In the genomic region with DNA sequence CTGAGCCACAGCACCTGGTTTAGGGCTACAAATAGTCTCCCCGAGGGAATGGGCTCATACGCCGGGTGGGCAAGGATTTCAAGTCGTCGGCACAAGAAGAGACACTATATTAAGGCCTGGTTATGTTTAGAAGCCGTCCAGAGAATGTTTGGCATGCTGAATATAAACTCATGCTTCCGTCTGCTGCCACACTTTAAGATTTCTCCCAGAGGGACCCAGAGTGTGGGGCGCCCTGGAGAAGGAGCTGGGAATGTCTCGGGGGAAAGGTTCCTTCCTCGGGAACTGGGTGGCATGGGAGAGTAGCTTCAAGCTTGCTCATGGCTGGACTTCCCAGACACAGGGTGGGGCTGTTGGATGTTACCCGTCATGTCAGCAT, we compare ENCODE assay signal across 29 cellular contexts.
A peak's percentile ranks its signal among the peaks of the same experiment; 100 is the strongest.
DNase-seq lines count a peak whose midpoint lies in the region; ATAC-seq and TF ChIP-seq lines count a peak whose summit lies in the region.
"Had no signal": no experiment of that assay in that cellular context is flagged by ENCODE, and none has a peak within 500 bp of the region (broad histone marks: within the 10 kb centered on the region; RNA-seq: fewer than 3 reads in every experiment).

No MANE protein-coding gene starts in this region.

- H3K4me1 Mint-ChIP-seq in activated T-helper 1 cell treated with anti-CD3 and anti-CD28 coated beads, Interleukin-12 subunit alpha, Interleukin-12 subunit beta, Interleukin-2, Interleukin-4 antibody, amounts not matched to agents 30 ng/mL and 10 ng/mL and 1 ng/mL, durations not matched to agents 14 hours and 24 hours and 36 hours (ENCODE audit: low read depth), result peaks cover 1% of the 10 kb centered on the region
- H3K4me1 Mint-ChIP-seq: activated CD4-positive, alpha-beta T cell treated with anti-CD3 and anti-CD28 coated beads, Interleukin-2, amount 10 ng/mL, durations not matched to agents 24 days and 14 days; stimulated activated effector memory CD8-positive, alpha-beta T cell treated with anti-CD3 and anti-CD28 coated beads, Interleukin-12 subunit alpha, Interleukin-12 subunit beta, amount 100 ng/mL, for 72 hours had no signal

- WGBS in heart right ventricle, 2 donors, result 56 to 63% methylated on average over 11 of the region's 11 CpGs

- H3K9me3 Mint-ChIP-seq in activated T-helper 1 cell treated with anti-CD3 and anti-CD28 coated beads, Interleukin-12 subunit alpha, Interleukin-12 subunit beta, Interleukin-2, Interleukin-4 antibody, amounts not matched to agents 30 ng/mL and 10 ng/mL and 1 ng/mL, durations not matched to agents 14 hours and 24 hours and 36 hours, result no peaks in the 10 kb centered on the region
- H3K9me3 Mint-ChIP-seq: activated CD4-positive, alpha-beta T cell treated with anti-CD3 and anti-CD28 coated beads, Interleukin-2, amount 10 ng/mL, durations not matched to agents 24 days and 14 days; neural crest cell; stimulated activated effector memory CD8-positive, alpha-beta T cell treated with anti-CD3 and anti-CD28 coated beads, Interleukin-12 subunit alpha, Interleukin-12 subunit beta, amount 100 ng/mL, for 72 hours had no signal

- peak in 5 of 8 donors; percentile 6 to 26 (median 18) for ATAC-seq in heart right ventricle
- no peak for ATAC-seq in left cardiac atrium
- ATAC-seq in upper lobe of right lung, result no peak
- no peak for ATAC-seq in omental fat pad (ENCODE audit: low FRiP score)
- ATAC-seq: stimulated activated effector memory CD8-positive, alpha-beta T cell treated with anti-CD3 and anti-CD28 coated beads, Interleukin-12 subunit alpha, Interleukin-12 subunit beta, amount 100 ng/mL, for 72 hours had no signal

- peaks cover 20% of the 10 kb centered on the region for H3K27me3 Mint-ChIP-seq in activated T-helper 1 cell treated with anti-CD3 and anti-CD28 coated beads, Interleukin-12 subunit alpha, Interleukin-12 subunit beta, Interleukin-2, Interleukin-4 antibody, amounts not matched to agents 30 ng/mL and 10 ng/mL and 1 ng/mL, durations not matched to agents 14 hours and 24 hours and 36 hours (ENCODE audit: insufficient read depth)

- intact Hi-C loops in heart right ventricle (cut with DNase I) (no loop called here), left cardiac atrium (cut with DNase I) (no loop called here), upper lobe of right lung (cut with DNase I) (no loop called here)
- intact Hi-C loops in activated T-helper 1 cell treated with anti-CD3 and anti-CD28 coated beads, Interleukin-12 subunit alpha, Interleukin-12 subunit beta, Interleukin-2, Interleukin-4 antibody, amounts not matched to agents 30 ng/mL and 10 ng/mL and 1 ng/mL, durations not matched to agents 14 hours and 24 hours and 36 hours (cut with micrococcal nuclease), result no loop called here

- no peaks in the 10 kb centered on the region for H3K9me3 ChIP-seq in heart right ventricle
- no peaks in the 10 kb centered on the region for H3K9me3 ChIP-seq in skeletal muscle tissue (ENCODE audit: control insufficient read depth in 3 of 3, low read length in 3 of 3)
- no peaks in the 10 kb centered on the region for H3K9me3 ChIP-seq in upper lobe of right lung
- H3K9me3 ChIP-seq: spleen had no signal

- no peaks in the 10 kb centered on the region for H3K36me3 Mint-ChIP-seq in activated T-helper 1 cell treated with anti-CD3 and anti-CD28 coated beads, Interleukin-12 subunit alpha, Interleukin-12 subunit beta, Interleukin-2, Interleukin-4 antibody, amounts not matched to agents 30 ng/mL and 10 ng/mL and 1 ng/mL, durations not matched to agents 14 hours and 24 hours and 36 hours (ENCODE audit: low read depth)
- H3K36me3 Mint-ChIP-seq: stimulated activated effector memory CD8-positive, alpha-beta T cell treated with anti-CD3 and anti-CD28 coated beads, Interleukin-12 subunit alpha, Interleukin-12 subunit beta, amount 100 ng/mL, for 72 hours had no signal

- no peaks in the 10 kb centered on the region for H3K36me3 ChIP-seq in heart right ventricle
- no peaks in the 10 kb centered on the region for H3K36me3 ChIP-seq in skeletal muscle tissue (ENCODE audit: control insufficient read depth in 3 of 3, insufficient read depth in 3 of 3, low read length in 3 of 3)
- no peaks in the 10 kb centered on the region for H3K36me3 ChIP-seq in upper lobe of right lung
- H3K36me3 ChIP-seq: cardiac muscle cell, spleen had no signal

- peak overlapping the region in 8 of 10 donors; percentile 20 to 60 (median 42) for H3K27ac ChIP-seq in heart right ventricle
- H3K27ac ChIP-seq in layer of hippocampus (ENCODE audit: low read depth, low read length), result peak overlapping the region; percentile 60
- peak overlapping the region; percentile 40 for H3K27ac ChIP-seq in skeletal muscle tissue (ENCODE audit: low read depth, low read length)
- no peak overlapping the region for H3K27ac ChIP-seq in upper lobe of right lung
- H3K27ac ChIP-seq: cardiac muscle cell, hepatocyte, KMS-11, spleen, VCaP had no signal

- H3K4me3 ChIP-seq in heart right ventricle, result no peak overlapping the region
- peak overlapping the region in 1 of 3 donors; percentile 20 for H3K4me3 ChIP-seq in skeletal muscle tissue (ENCODE audit: low read length in 3 of 3)
- H3K4me3 ChIP-seq in upper lobe of right lung, result no peak overlapping the region
- H3K4me3 ChIP-seq: cardiac muscle cell, hepatocyte, spleen had no signal

- no peak for DNase-seq in heart right ventricle
- no peak for DNase-seq in left cardiac atrium
- DNase-seq in effector CD4-positive, alpha-beta T cell, result no peak
- no peak for DNase-seq in activated T-helper 1 cell treated with anti-CD3 and anti-CD28 coated beads, Interleukin-12 subunit alpha, Interleukin-12 subunit beta, Interleukin-2, Interleukin-4 antibody, amounts not matched to agents 30 ng/mL and 10 ng/mL and 1 ng/mL, durations not matched to agents 14 hours and 24 hours and 36 hours (ENCODE audit: low spot score)
- DNase-seq in upper lobe of right lung, result no peak
- no peak for DNase-seq in omental fat pad (ENCODE audit: low spot score)
- DNase-seq: activated CD4-positive, alpha-beta T cell treated with anti-CD3 and anti-CD28 coated beads, Interleukin-2, amount 10 ng/mL, durations not matched to agents 24 days and 14 days; activated naive CD4-positive, alpha-beta T cell treated with anti-CD3 and anti-CD28 coated beads, Interleukin-2, amount 50 U/mL, for 16 hours; AML-193; amygdala; dermis blood vessel endothelial cell; DMS53; GF-D8; GOT3; NCI-H1436 treated with DMSO at 0.1 percent for 48 hours; NCI-H2107; NCI-H446; OCI-M1; spleen; stimulated activated CD4-positive, alpha-beta T cell treated with anti-CD3 and anti-CD28 coated beads, Interleukin-2, amount 100 ng/mL, for 48 hours had no signal

- H3K27me3 ChIP-seq in heart right ventricle (no peaks in the 10 kb centered on the region), layer of hippocampus (ENCODE audit: control insufficient read depth, insufficient read depth, low read length) (peaks cover 2% of the 10 kb centered on the region), skeletal muscle tissue (ENCODE audit: control insufficient read depth in 3 of 3, insufficient read depth in 3 of 3, low read length in 3 of 3) (peaks cover 0 to 5% (median 0%) of the 10 kb centered on the region in 3 donors), upper lobe of right lung (no peaks in the 10 kb centered on the region)
- H3K27me3 ChIP-seq: cardiac muscle cell, hepatocyte had no signal

- peak overlapping the region in 1 of 3 donors; percentile 33 for H3K9ac ChIP-seq in skeletal muscle tissue (ENCODE audit: low read depth in 1 of 3, low read length in 3 of 3)
- H3K9ac ChIP-seq: KMS-11 had no signal

- TF ChIP-seq CTCF in heart right ventricle (IDR thresholded peaks at IDR 0.05) (no peak), upper lobe of right lung (IDR thresholded peaks at IDR 0.05) (no peak), omental fat pad (IDR thresholded peaks at IDR 0.05) (no peak)

- no peak overlapping the region for H3K4me3 Mint-ChIP-seq in activated T-helper 1 cell treated with anti-CD3 and anti-CD28 coated beads, Interleukin-12 subunit alpha, Interleukin-12 subunit beta, Interleukin-2, Interleukin-4 antibody, amounts not matched to agents 30 ng/mL and 10 ng/mL and 1 ng/mL, durations not matched to agents 14 hours and 24 hours and 36 hours
- H3K4me3 Mint-ChIP-seq: activated CD4-positive, alpha-beta T cell treated with anti-CD3 and anti-CD28 coated beads, Interleukin-2, amount 10 ng/mL, durations not matched to agents 24 days and 14 days; neural crest cell; stimulated activated effector memory CD8-positive, alpha-beta T cell treated with anti-CD3 and anti-CD28 coated beads, Interleukin-12 subunit alpha, Interleukin-12 subunit beta, amount 100 ng/mL, for 72 hours had no signal

- H3K4me1 ChIP-seq in heart right ventricle (peaks cover 9 to 86% (median 54%) of the 10 kb centered on the region in 9 donors), skeletal muscle tissue (ENCODE audit: control insufficient read depth in 3 of 3, insufficient read depth in 3 of 3, low read length in 3 of 3) (peaks cover 30 to 36% (median 33%) of the 10 kb centered on the region in 3 donors), upper lobe of right lung (peaks cover 20% of the 10 kb centered on the region)

- no peak overlapping the region for H3K27ac Mint-ChIP-seq in activated T-helper 1 cell treated with anti-CD3 and anti-CD28 coated beads, Interleukin-12 subunit alpha, Interleukin-12 subunit beta, Interleukin-2, Interleukin-4 antibody, amounts not matched to agents 30 ng/mL and 10 ng/mL and 1 ng/mL, durations not matched to agents 14 hours and 24 hours and 36 hours
- H3K27ac Mint-ChIP-seq: activated CD4-positive, alpha-beta T cell treated with anti-CD3 and anti-CD28 coated beads, Interleukin-2, amount 10 ng/mL, durations not matched to agents 24 days and 14 days; progenitor cell of endocrine pancreas; stimulated activated effector memory CD8-positive, alpha-beta T cell treated with anti-CD3 and anti-CD28 coated beads, Interleukin-12 subunit alpha, Interleukin-12 subunit beta, amount 100 ng/mL, for 72 hours had no signal

Comparison
In these comparisons a context has a peak if more than half of its experiments do, and no peak if none do; other contexts are left out.
1. ATAC-seq: peak in heart right ventricle (5 of 8); none in left cardiac atrium (0 of 2), upper lobe of right lung (single experiment) and omental fat pad (single experiment).